Comparison of ENCODE assay signal across 11 cellular contexts in genomic region chr5:153276151-153276550, GRCh38.
DNase-seq lines count a peak whose midpoint lies in the region; ATAC-seq, FAIRE-seq and TF ChIP-seq lines count a peak whose summit lies in the region.
"Had no signal": no experiment of that assay in that cellular context is flagged by ENCODE, and none has a peak within 500 bp of the region (broad histone marks: within the 10 kb centered on the region; RNA-seq: fewer than 3 reads in every experiment).

No MANE protein-coding gene starts in this region.

- TF ChIP-seq RAD21 in A549 (conservative IDR thresholded peaks at IDR 0.05 in 1 of 2, IDR thresholded peaks at IDR 0.05 in 1 of 2) = no peak

- H3K27ac ChIP-seq in A549 = no peak overlapping the region
- no peak overlapping the region for H3K27ac ChIP-seq in foreskin keratinocyte
- H3K27ac ChIP-seq in lower lobe of right lung = no peak overlapping the region
- H3K27ac ChIP-seq: PC-9 had no signal

- TF ChIP-seq EP300 in A549 (IDR thresholded peaks at IDR 0.05) = no peak

- H3K27me3 ChIP-seq in H7 (ENCODE audit: control insufficient read depth, insufficient read depth, low read length) (no peaks in the 10 kb centered on the region), foreskin keratinocyte (no peaks in the 10 kb centered on the region), lower lobe of right lung (ENCODE audit: low read depth) (no peaks in the 10 kb centered on the region)

- intact Hi-C loops in lower lobe of right lung (cut with DNase I) = no loop called here

- TF ChIP-seq POLR2A in A549 (IDR thresholded peaks at IDR 0.05; ENCODE audit: low read length) = no peak

- no peak for TF ChIP-seq CTCF in A549 (IDR thresholded peaks at IDR 0.05)
- TF ChIP-seq CTCF in foreskin keratinocyte (conservative IDR thresholded peaks at IDR 0.05) = no peak
- no peak for TF ChIP-seq CTCF in lower lobe of right lung (IDR thresholded peaks at IDR 0.05)

- POLR2A ChIA-PET in A549 (lab: Yijun Ruan, JAX) = no interaction called here

- H3K4me1 ChIP-seq in A549 (no peaks in the 10 kb centered on the region), foreskin keratinocyte (no peaks in the 10 kb centered on the region), lower lobe of right lung (no peaks in the 10 kb centered on the region)

- FAIRE-seq in A549 (lab: Jason Lieb, UNC) = no peak

- no peaks in the 10 kb centered on the region for H3K9me3 ChIP-seq in A549
- H3K9me3 ChIP-seq in lower lobe of right lung = no peaks in the 10 kb centered on the region

- H3K4me2 ChIP-seq in A549 = no peak overlapping the region
- H3K4me2 ChIP-seq: PC-9 had no signal

- H3K4me3 ChIP-seq in A549 = no peak overlapping the region
- H3K4me3 ChIP-seq in H7 (ENCODE audit: insufficient read depth, low read depth, low read length) = no peak overlapping the region
- no peak overlapping the region for H3K4me3 ChIP-seq in lower lobe of right lung
- H3K4me3 ChIP-seq: PC-9 had no signal

- CTCF ChIA-PET in A549 (lab: Yijun Ruan, JAX) = no interaction called here

- 18% methylated on average over 4 of the region's 4 CpGs for WGBS in A549 (ENCODE audit: missing lambda C conversion rate)

- H3K36me3 ChIP-seq in H7 (replicated peaks; ENCODE audit: control insufficient read depth, insufficient read depth, low read length) = no peaks in the 10 kb centered on the region
- H3K36me3 ChIP-seq in lower lobe of right lung = no peaks in the 10 kb centered on the region

- ATAC-seq in A549 (no peak), foreskin keratinocyte (peak; percentile 33), GM18909 (IDR thresholded peaks at IDR 0.05; ENCODE audit: poor library complexity, unreplicated experiment) (no peak), lower lobe of right lung (no peak)
- ATAC-seq: activated naive CD4-positive, alpha-beta T cell treated with anti-CD3 and anti-CD28 coated beads, Interleukin-2, amount 50 U/mL, for 72 hours had no signal

- DNase-seq in A549 (ENCODE audit: low read depth in 1 of 2, low spot score in 1 of 2) (peak in 1 of 2 experiments; percentile 10), H7 (peak; percentile 43), SW480 (ENCODE audit: low spot score) (peak; percentile 34), foreskin keratinocyte (peak in 1 of 2 donors; percentile 26), lower lobe of right lung (no peak), dedifferentiated amniotic fluid mesenchymal stem cell (ENCODE audit: extremely low spot score) (no peak)
- no peak for DNase-seq in effector CD4-positive, alpha-beta T cell
- DNase-seq: Calu3 had no signal

TF ChIP-seq in A549, 52 proteins besides CTCF, POLR2A, EP300 and RAD21:
- peak; percentile 86 for TF ChIP-seq REST (IDR thresholded peaks at IDR 0.05)
- TF ChIP-seq MYC (IDR thresholded peaks at IDR 0.05; ENCODE audit: borderline replicate concordance, low read length) = no peak

Comparison
In these comparisons a context has a peak if more than half of its experiments do, and no peak if none do; other contexts are left out.
1. DNase-seq: peak in H7 (single experiment) and SW480 (single experiment); none in effector CD4-positive, alpha-beta T cell (single experiment), lower lobe of right lung (single experiment) and dedifferentiated amniotic fluid mesenchymal stem cell (single experiment).